In the genomic region with DNA sequence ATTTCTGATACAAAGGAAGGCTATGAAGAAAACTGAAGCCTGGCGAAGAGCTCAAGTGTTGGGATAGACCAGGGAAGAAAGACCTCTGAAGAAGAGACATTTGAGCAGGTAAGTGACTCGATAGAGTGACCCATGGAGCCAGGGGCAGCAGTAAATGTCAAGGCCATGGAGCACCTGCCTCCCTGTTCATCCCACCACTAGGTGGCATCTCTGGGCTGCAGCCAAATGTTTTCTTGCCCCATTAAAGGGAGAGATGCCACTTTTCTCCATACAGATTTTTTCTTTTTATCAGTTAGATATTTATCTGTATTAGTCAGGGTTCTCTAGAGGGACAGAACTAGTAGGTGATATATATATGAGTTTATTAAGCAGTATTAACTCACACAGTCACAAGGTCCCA, we compare ENCODE assay signal across 8 cellular contexts. TPM values are rescaled to one million over a fixed set of nuclear protein-coding genes. Genes with fewer than 3 reads are reported as not detected.
A peak's percentile ranks its signal among the peaks of the same experiment; 100 is the strongest.
DNase-seq lines count a peak whose midpoint lies in the region; ATAC-seq and TF ChIP-seq lines count a peak whose summit lies in the region.

No MANE protein-coding gene starts in this region.

- no peaks in the 10 kb centered on the region for H4K20me1 ChIP-seq in KMS-11 (ENCODE audit: insufficient read depth)

- peaks cover 5% of the 10 kb centered on the region for H3K4me1 ChIP-seq in KMS-11 (ENCODE audit: low read depth, poor library complexity, severe bottlenecking)

- H3K36me3 ChIP-seq in KMS-11 (ENCODE audit: insufficient read depth): no peaks in the 10 kb centered on the region

- no peak overlapping the region for H3K27ac ChIP-seq in KMS-11

- no peaks in the 10 kb centered on the region for H3K27me3 ChIP-seq in KMS-11 (ENCODE audit: insufficient read depth, low read depth)

- ATAC-seq in left ventricle myocardium superior (no peak), HG03097 (IDR thresholded peaks at IDR 0.05; ENCODE audit: low FRiP score, unreplicated experiment) (no peak), GM21367 (IDR thresholded peaks at IDR 0.05; ENCODE audit: unreplicated experiment) (no peak)

- intact Hi-C loops in left ventricle myocardium superior (cut with micrococcal nuclease): no loop called here

- H3K4me2 ChIP-seq in KMS-11: no peak overlapping the region

- TF ChIP-seq CTCF in KMS-11 (conservative IDR thresholded peaks at IDR 0.05; ENCODE audit: low read depth, low read length): peak; percentile 73

- H3K9ac ChIP-seq in KMS-11: no peak overlapping the region

- no peaks in the 10 kb centered on the region for H3K79me2 ChIP-seq in KMS-11 (ENCODE audit: insufficient read depth, low read depth)

- H3K4me3 ChIP-seq in KMS-11 (IDR thresholded peaks at IDR 0.05; ENCODE audit: insufficient read depth, low read depth, low read length): no peak overlapping the region

- H2AFZ ChIP-seq in KMS-11 (ENCODE audit: low read depth): no peak overlapping the region

- peak; percentile 37 for DNase-seq in EL
- DNase-seq in RPMI8226: peak; percentile 74
- peak; percentile 81 for DNase-seq in activated effector memory CD4-positive, alpha-beta T cell treated with anti-CD3 and anti-CD28 coated beads, Interleukin-2, amount 50 U/mL, for 16 hours
- DNase-seq in left ventricle myocardium superior: peak; percentile 46
- peak; percentile 29 for DNase-seq in stimulated activated CD4-positive, alpha-beta T cell treated with anti-CD3 and anti-CD28 coated beads, Interleukin-2, amount 100 ng/mL, for 4 hours (ENCODE audit: low read depth)

RNA-seq across cellular contexts. Expression of a gene that starts 4.9 kb away (rescaled TPM):
- 4.7 TPM for total RNA-seq in left ventricle myocardium superior

Comparison
In these comparisons a context has a peak if more than half of its experiments do, and no peak if none do; other contexts are left out.
1. DNase-seq: peak in every context shown above with its lines; median percentile 81 in activated effector memory CD4-positive, alpha-beta T cell treated with anti-CD3 and anti-CD28 coated beads, Interleukin-2, amount 50 U/mL, for 16 hours; 74 in RPMI8226; 46 in left ventricle myocardium superior; 37 in EL; 29 in stimulated activated CD4-positive, alpha-beta T cell treated with anti-CD3 and anti-CD28 coated beads, Interleukin-2, amount 100 ng/mL, for 4 hours.